In genomic region chr2:195660265-195660890, GRCh38 we compare ENCODE assay signal across 8 cellular contexts. TPM values are rescaled to one million over a fixed set of nuclear protein-coding genes. Genes with fewer than 3 reads are reported as not detected.
DNase-seq lines count a peak whose midpoint lies in the region; ATAC-seq and TF ChIP-seq lines count a peak whose summit lies in the region.

No MANE protein-coding gene starts in this region.

- 33 to 36% (median 33%) methylated on average over 5 of the region's 5 CpGs for WGBS in ovary, 3 donors
- 34 to 39% methylated on average over 5 of the region's 5 CpGs for WGBS in tibial nerve, 2 donors

- no peaks in the 10 kb centered on the region for H3K9me3 ChIP-seq in ovary
- H3K9me3 ChIP-seq in tibial nerve: no peaks in the 10 kb centered on the region

- H3K36me3 ChIP-seq in ovary: no peaks in the 10 kb centered on the region
- H3K36me3 ChIP-seq in tibial nerve: no peaks in the 10 kb centered on the region

- peak; percentile 88 for TF ChIP-seq CTCF in fibroblast of mammary gland (conservative IDR thresholded peaks at IDR 0.05; ENCODE audit: control insufficient read depth, insufficient read depth, low read depth, low read length)
- TF ChIP-seq CTCF in ovary (IDR thresholded peaks at IDR 0.05): peak; percentile 26 to 57 (median 42)
- peak; percentile 68 to 84 (median 74) for TF ChIP-seq CTCF in tibial nerve (IDR thresholded peaks at IDR 0.05)

- DNase-seq in COLO668 (lab: John Stamatoyannopoulos, UW; ENCODE audit: unreplicated experiment) (peak; percentile 51), HS-5 (ENCODE audit: low read depth) (peak; percentile 56), OCI-M1 (lab: John Stamatoyannopoulos, UW) (peak; percentile 92), fibroblast of mammary gland (ENCODE audit: low read depth) (peak; percentile 82), ovary (peak in 4 of 5 donors; percentile 37 to 72 (median 56)), tibial nerve (ENCODE audit: low spot score in 2 of 2) (peak; percentile 39 to 95)
- peak; percentile 73 to 75 for DNase-seq in activated T-cell treated with anti-CD3 and anti-CD28 coated beads, Interleukin-2, amount 50 U/mL, for 48 hours

- no peaks in the 10 kb centered on the region for H3K27me3 ChIP-seq in ovary
- no peaks in the 10 kb centered on the region for H3K27me3 ChIP-seq in tibial nerve

- TF ChIP-seq EP300 in ovary (IDR thresholded peaks at IDR 0.05): no peak
- no peak for TF ChIP-seq EP300 in tibial nerve (IDR thresholded peaks at IDR 0.05)

- TF ChIP-seq POLR2A in ovary (IDR thresholded peaks at IDR 0.05) (no peak), tibial nerve (IDR thresholded peaks at IDR 0.05) (no peak)

- intact Hi-C loops in ovary (cut with DNase I): no loop called here

- H3K4me1 ChIP-seq in ovary (ENCODE audit: insufficient read depth): no peaks in the 10 kb centered on the region
- peaks cover 0 to 25% (median 13%) of the 10 kb centered on the region in 4 donors for H3K4me1 ChIP-seq in tibial nerve

- no peak overlapping the region for H3K4me3 ChIP-seq in fibroblast of mammary gland (ENCODE audit: control insufficient read depth, low read depth, low read length)
- H3K4me3 ChIP-seq in ovary: no peak overlapping the region
- H3K4me3 ChIP-seq in tibial nerve: peak overlapping the region in 1 of 4 donors; percentile 76

- ATAC-seq in HG02798 (IDR thresholded peaks at IDR 0.05; ENCODE audit: poor library complexity, unreplicated experiment): no peak

- no peak overlapping the region for H3K27ac ChIP-seq in ovary
- no peak overlapping the region for H3K27ac ChIP-seq in tibial nerve

RNA-seq across cellular contexts. Expression of gene SLC39A10, which starts 3.4 kb away (rescaled TPM):
- 10 to 100 TPM; 15.0 to 33.5 (median 28.3) TPM for total RNA-seq in ovary
- 10 to 100 TPM in 1 of 2 donors, 1 to 10 TPM in 1; 9.1 to 12.0 TPM for polyA plus RNA-seq in ovary
- 10 to 100 TPM; 17.7 to 24.9 (median 20.7) TPM for total RNA-seq in tibial nerve
